Comparison of ENCODE assay signal across 8 cellular contexts in the genomic region with DNA sequence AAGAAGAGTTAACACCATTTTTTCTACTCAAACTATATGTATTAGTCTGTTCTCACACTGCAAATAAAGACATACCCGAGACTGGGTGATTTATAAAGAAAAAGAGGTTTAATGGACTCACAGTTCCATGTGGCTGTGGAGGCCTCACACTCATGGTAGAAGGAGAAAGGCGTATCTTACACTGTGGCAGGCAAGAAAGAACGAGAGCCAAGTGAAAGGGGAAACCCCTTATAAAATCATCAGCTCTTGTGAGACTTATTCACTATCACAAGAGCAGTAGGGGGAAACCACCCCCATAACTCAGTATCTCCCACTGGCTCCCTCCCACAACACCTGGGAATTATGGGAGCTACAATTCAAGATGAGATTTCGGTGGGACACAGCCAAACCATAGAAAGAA.
A peak's percentile ranks its signal among the peaks of the same experiment; 100 is the strongest.
DNase-seq lines count a peak whose midpoint lies in the region; ATAC-seq and TF ChIP-seq lines count a peak whose summit lies in the region.
"Not testable (repeated sequence)": the region's sequence is repeated elsewhere in the genome, so short reads cannot be mapped to it uniquely, and the experiment has no call there.

No MANE protein-coding gene starts in this region.

- peak overlapping the region; percentile 59 for H3K4me2 ChIP-seq in OCI-LY3 (ENCODE audit: low read length)

- H4K20me1 ChIP-seq in OCI-LY3 (ENCODE audit: insufficient read depth, low read length): not testable (repeated sequence)

- WGBS in endodermal cell (ENCODE audit: insufficient coverage in 1 of 2, insufficient read length in 1 of 2), 2 experiments: 80 to 88% methylated on average over 1 to 3 of the region's 4 CpGs

- TF ChIP-seq CTCF in OCI-LY3 (IDR thresholded peaks at IDR 0.05; ENCODE audit: low read depth, low read length); endodermal cell (conservative IDR thresholded peaks at IDR 0.05); osteocyte (IDR thresholded peaks at IDR 0.05): not testable (repeated sequence)

- peak overlapping the region; percentile 45 for H3K27ac ChIP-seq in OCI-LY3 (ENCODE audit: low read length)
- not testable (repeated sequence) for H3K27ac ChIP-seq in endodermal cell (ENCODE audit: low read depth, low read length)

- not testable (repeated sequence) for H3K4me3 Mint-ChIP-seq in activated CD4-positive, alpha-beta T cell treated with anti-CD3 and anti-CD28 coated beads for 36 hours; activated T-cell treated with anti-CD3 and anti-CD28 coated beads, Interleukin-2, amount 50 U/mL, for 4 hours; activated naive CD4-positive, alpha-beta T cell treated with anti-CD3 and anti-CD28 coated beads for 36 hours; endodermal cell; osteocyte (ENCODE audit: unreplicated experiment); stimulated activated effector memory CD8-positive, alpha-beta T cell treated with anti-CD3 and anti-CD28 coated beads, Interleukin-12 subunit alpha, Interleukin-12 subunit beta, amount 100 ng/mL, for 72 hours

- peak overlapping the region; percentile 67; the same call in 1 of the 2 replicates for H3K9ac ChIP-seq in OCI-LY3 (ENCODE audit: low read length)
- not testable (repeated sequence) for H3K9ac ChIP-seq in endodermal cell (ENCODE audit: extremely low read depth, low read length, poor library complexity, severe bottlenecking)

- H3K27me3 Mint-ChIP-seq in activated CD4-positive, alpha-beta T cell treated with anti-CD3 and anti-CD28 coated beads for 36 hours: peaks cover 14% of the 10 kb centered on the region
- H3K27me3 Mint-ChIP-seq in activated T-cell treated with anti-CD3 and anti-CD28 coated beads, Interleukin-2, amount 50 U/mL, for 4 hours (ENCODE audit: low read depth): peaks cover 20% of the 10 kb centered on the region
- not testable (repeated sequence) for H3K27me3 Mint-ChIP-seq in activated naive CD4-positive, alpha-beta T cell treated with anti-CD3 and anti-CD28 coated beads for 36 hours (ENCODE audit: low read depth)
- H3K27me3 Mint-ChIP-seq in endodermal cell (ENCODE audit: insufficient read depth) (peaks cover 12% of the 10 kb centered on the region), osteocyte (ENCODE audit: unreplicated experiment) (peaks cover 76% of the 10 kb centered on the region)

- H3K4me1 ChIP-seq in OCI-LY3 (ENCODE audit: low read length): peaks cover 38% of the 10 kb centered on the region
- not testable (repeated sequence) for H3K4me1 ChIP-seq in endodermal cell (ENCODE audit: control insufficient read depth, insufficient read depth, low read length)

- H3K9me3 ChIP-seq in OCI-LY3 (ENCODE audit: insufficient read depth, low read length); endodermal cell (ENCODE audit: control insufficient read depth, low read length): not testable (repeated sequence)

- H3K36me3 ChIP-seq in OCI-LY3 (replicated peaks; ENCODE audit: low read depth, low read length); endodermal cell (ENCODE audit: control insufficient read depth, insufficient read depth, low read length): not testable (repeated sequence)

- peak overlapping the region; percentile 67 for H3K4me3 ChIP-seq in OCI-LY3 (ENCODE audit: low read length)
- H3K4me3 ChIP-seq in endodermal cell (ENCODE audit: low read length): not testable (repeated sequence)

- peak; percentile 69 for ATAC-seq in activated CD4-positive, alpha-beta T cell treated with anti-CD3 and anti-CD28 coated beads for 36 hours
- ATAC-seq in activated T-cell treated with anti-CD3 and anti-CD28 coated beads, Interleukin-2, amount 50 U/mL, for 4 hours: peak; percentile 65
- ATAC-seq in stimulated activated effector memory CD8-positive, alpha-beta T cell treated with anti-CD3 and anti-CD28 coated beads, Interleukin-12 subunit alpha, Interleukin-12 subunit beta, amount 100 ng/mL, for 72 hours: peak; percentile 48
- ATAC-seq in stimulated activated naive CD8-positive, alpha-beta T cell treated with anti-CD3 and anti-CD28 coated beads, Interleukin-15, Interleukin-2, amounts not matched to agents 100 U/mL and 50 U/mL, for 24 hours: peak; percentile 63

- H3K79me2 ChIP-seq in OCI-LY3 (ENCODE audit: low read length): peaks cover 41% of the 10 kb centered on the region

- H2AFZ ChIP-seq in OCI-LY3 (ENCODE audit: low read depth, low read length): peak overlapping the region; percentile 26; the same call in 1 of the 2 replicates

- not testable (repeated sequence) for H3K27ac Mint-ChIP-seq in activated CD4-positive, alpha-beta T cell treated with anti-CD3 and anti-CD28 coated beads for 36 hours; endodermal cell; osteocyte (ENCODE audit: unreplicated experiment); stimulated activated effector memory CD8-positive, alpha-beta T cell treated with anti-CD3 and anti-CD28 coated beads, Interleukin-12 subunit alpha, Interleukin-12 subunit beta, amount 100 ng/mL, for 72 hours
- peak overlapping the region; percentile 7 for H3K27ac Mint-ChIP-seq in activated naive CD4-positive, alpha-beta T cell treated with anti-CD3 and anti-CD28 coated beads for 36 hours

- CTCF ChIA-PET in activated CD4-positive, alpha-beta T cell treated with anti-CD3 and anti-CD28 coated beads for 36 hours (lab: Charles Lee): interaction anchor here (0.7 to 2.0 kb wide), 4 partner anchors 59 to 902 kb away, joined by 3 to 5 read pairs (median 4); no protein-coding TSS in a partner anchor
- CTCF ChIA-PET in activated naive CD4-positive, alpha-beta T cell treated with anti-CD3 and anti-CD28 coated beads for 36 hours (lab: Charles Lee): interaction anchor here (0.6 to 1.1 kb wide), 3 partner anchors 62 to 885 kb away, joined by 3 to 5 read pairs (median 3); no protein-coding TSS in a partner anchor

- intact Hi-C loops in activated CD4-positive, alpha-beta T cell treated with anti-CD3 and anti-CD28 coated beads for 36 hours (cut with DNase I, micrococcal nuclease): not testable (repeated sequence)
- intact Hi-C loops in activated naive CD4-positive, alpha-beta T cell treated with anti-CD3 and anti-CD28 coated beads for 36 hours (cut with micrococcal nuclease): loop anchor here (10.0 kb wide), 2 partner anchors 121 to 151 kb away; no protein-coding TSS in a partner anchor

- not testable (repeated sequence) for H3K27me3 ChIP-seq in OCI-LY3 (ENCODE audit: low read depth, low read length); endodermal cell (ENCODE audit: control insufficient read depth, insufficient read depth, low read length, poor library complexity, severe bottlenecking)

- H3K9me3 Mint-ChIP-seq in activated CD4-positive, alpha-beta T cell treated with anti-CD3 and anti-CD28 coated beads for 36 hours (ENCODE audit: low read depth); activated T-cell treated with anti-CD3 and anti-CD28 coated beads, Interleukin-2, amount 50 U/mL, for 4 hours; activated naive CD4-positive, alpha-beta T cell treated with anti-CD3 and anti-CD28 coated beads for 36 hours; endodermal cell; osteocyte (ENCODE audit: unreplicated experiment); stimulated activated effector memory CD8-positive, alpha-beta T cell treated with anti-CD3 and anti-CD28 coated beads, Interleukin-12 subunit alpha, Interleukin-12 subunit beta, amount 100 ng/mL, for 72 hours: not testable (repeated sequence)

- DNase-seq in activated CD4-positive, alpha-beta T cell treated with anti-CD3 and anti-CD28 coated beads for 36 hours; activated T-cell treated with anti-CD3 and anti-CD28 coated beads, Interleukin-2, amount 50 U/mL, for 4 hours; stimulated activated effector memory CD8-positive, alpha-beta T cell treated with anti-CD3 and anti-CD28 coated beads, Interleukin-12 subunit alpha, Interleukin-12 subunit beta, amount 100 ng/mL, for 72 hours (ENCODE audit: low spot score in 2 of 2); stimulated activated naive CD8-positive, alpha-beta T cell treated with anti-CD3 and anti-CD28 coated beads, Interleukin-15, Interleukin-2, amounts not matched to agents 100 U/mL and 50 U/mL, for 24 hours: not testable (repeated sequence)
- peak; percentile 15 for DNase-seq in activated naive CD4-positive, alpha-beta T cell treated with anti-CD3 and anti-CD28 coated beads for 36 hours
- DNase-seq in endodermal cell (peak; percentile 6), osteocyte (ENCODE audit: extremely low spot score, unreplicated experiment) (peak; percentile 7)

- POLR2A ChIA-PET in activated CD4-positive, alpha-beta T cell treated with anti-CD3 and anti-CD28 coated beads for 36 hours (lab: Charles Lee): interaction anchor here (0.6 kb wide), 1 partner anchor 122 kb away, joined by 3 read pairs; no protein-coding TSS in a partner anchor

- H3K36me3 Mint-ChIP-seq in activated CD4-positive, alpha-beta T cell treated with anti-CD3 and anti-CD28 coated beads for 36 hours (ENCODE audit: low read depth); activated T-cell treated with anti-CD3 and anti-CD28 coated beads, Interleukin-2, amount 50 U/mL, for 4 hours (ENCODE audit: insufficient read depth); activated naive CD4-positive, alpha-beta T cell treated with anti-CD3 and anti-CD28 coated beads for 36 hours (ENCODE audit: low read depth); endodermal cell (ENCODE audit: low read depth); osteocyte (ENCODE audit: unreplicated experiment); stimulated activated effector memory CD8-positive, alpha-beta T cell treated with anti-CD3 and anti-CD28 coated beads, Interleukin-12 subunit alpha, Interleukin-12 subunit beta, amount 100 ng/mL, for 72 hours: not testable (repeated sequence)

- peaks cover 18% of the 10 kb centered on the region for H3K4me1 Mint-ChIP-seq in activated CD4-positive, alpha-beta T cell treated with anti-CD3 and anti-CD28 coated beads for 36 hours
- peaks cover 14% of the 10 kb centered on the region for H3K4me1 Mint-ChIP-seq in activated T-cell treated with anti-CD3 and anti-CD28 coated beads, Interleukin-2, amount 50 U/mL, for 4 hours (ENCODE audit: low read depth)
- peaks cover 14% of the 10 kb centered on the region for H3K4me1 Mint-ChIP-seq in activated naive CD4-positive, alpha-beta T cell treated with anti-CD3 and anti-CD28 coated beads for 36 hours (ENCODE audit: low read depth)
- H3K4me1 Mint-ChIP-seq in endodermal cell; osteocyte (ENCODE audit: unreplicated experiment); stimulated activated effector memory CD8-positive, alpha-beta T cell treated with anti-CD3 and anti-CD28 coated beads, Interleukin-12 subunit alpha, Interleukin-12 subunit beta, amount 100 ng/mL, for 72 hours: not testable (repeated sequence)
